In the genomic region with DNA sequence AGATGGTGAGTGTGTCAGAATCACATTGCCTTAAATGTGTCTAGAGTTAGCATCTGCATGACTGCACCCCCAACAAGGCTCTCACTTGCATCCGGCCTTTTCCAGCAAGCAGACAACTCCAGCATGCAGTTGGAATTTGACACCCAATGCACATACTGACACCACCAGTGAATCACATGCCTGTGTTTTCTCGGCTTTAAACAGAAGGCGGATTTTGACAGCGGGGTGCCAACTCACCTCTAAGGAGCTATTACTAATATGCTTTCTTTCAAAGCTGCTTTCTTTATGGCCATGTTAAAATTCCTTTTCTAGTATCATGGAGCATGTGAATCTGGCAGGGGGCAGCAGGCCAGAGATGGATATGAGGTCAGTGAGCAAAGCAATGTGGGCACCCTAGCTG, we compare ENCODE assay signal across 13 cellular contexts.
DNase-seq lines count a peak whose midpoint lies in the region; ATAC-seq lines count a peak whose summit lies in the region.
"Had no signal": no experiment of that assay in that cellular context is flagged by ENCODE, and none has a peak within 500 bp of the region (broad histone marks: within the 10 kb centered on the region; RNA-seq: fewer than 3 reads in every experiment).

No MANE protein-coding gene starts in this region.

- peak overlapping the region in 1 of 2 experiments; percentile 7 for H2BK12ac ChIP-seq in mesenchymal stem cell (ENCODE audit: low read length in 2 of 2)

- WGBS in mesenchymal stem cell: 1% methylated on average over 2 of the region's 4 CpGs

- H3K14ac ChIP-seq in mesenchymal stem cell (ENCODE audit: low read length in 2 of 2): no peak overlapping the region

- peak overlapping the region; percentile 93 for H3K27ac ChIP-seq in mesenchymal stem cell (ENCODE audit: low read length, poor library complexity, severe bottlenecking)
- H3K27ac ChIP-seq: epithelial cell of prostate had no signal

- no peak overlapping the region for H2BK5ac ChIP-seq in mesenchymal stem cell (ENCODE audit: low read depth, low read length, poor library complexity, severe bottlenecking)

- no peak overlapping the region for H2BK15ac ChIP-seq in mesenchymal stem cell (ENCODE audit: low read depth, poor library complexity, severe bottlenecking)

- no peak overlapping the region for H3K9ac ChIP-seq in mesenchymal stem cell (ENCODE audit: low read length)

- no peaks in the 10 kb centered on the region for H3K79me1 ChIP-seq in mesenchymal stem cell (replicated peaks; ENCODE audit: low read length, poor library complexity, severe bottlenecking)

- H3K4me3 ChIP-seq in mesenchymal stem cell (ENCODE audit: insufficient read depth in 1 of 2, low read depth in 1 of 2, low read length in 2 of 2): no peak overlapping the region

- peak overlapping the region in 1 of 2 experiments; percentile 11 for H3K18ac ChIP-seq in mesenchymal stem cell (ENCODE audit: low read depth in 1 of 2, low read length in 2 of 2)

- H2BK120ac ChIP-seq in mesenchymal stem cell (ENCODE audit: low read depth, low read length): no peak overlapping the region

- H3K36me3 ChIP-seq in mesenchymal stem cell (ENCODE audit: control insufficient read depth in 1 of 2, insufficient read depth in 2 of 2, low read depth in 1 of 2, low read length in 2 of 2): no peaks in the 10 kb centered on the region

- ATAC-seq in HG02885 (IDR thresholded peaks at IDR 0.05; ENCODE audit: poor library complexity, unreplicated experiment): no peak
- ATAC-seq: activated naive CD4-positive, alpha-beta T cell treated with anti-CD3 and anti-CD28 coated beads, Interleukin-2, amount 50 U/mL, for 72 hours; left lobe of liver had no signal

- H4K8ac ChIP-seq in mesenchymal stem cell (ENCODE audit: low read length): peak overlapping the region; percentile 24

- no peak overlapping the region for H2AK5ac ChIP-seq in mesenchymal stem cell (ENCODE audit: low read length, severe bottlenecking)

- H3K27me3 ChIP-seq in mesenchymal stem cell (ENCODE audit: control insufficient read depth in 1 of 2, insufficient read depth in 1 of 2, low read length in 2 of 2): no peaks in the 10 kb centered on the region

- no peak overlapping the region for H3K23ac ChIP-seq in mesenchymal stem cell (ENCODE audit: low read length in 2 of 2)

- H4K91ac ChIP-seq in mesenchymal stem cell (ENCODE audit: low read length): no peak overlapping the region

- DNase-seq in DMS53 (lab: John Stamatoyannopoulos, UW): peak; percentile 76
- DNase-seq in NCI-H128 (lab: John Stamatoyannopoulos, UW; ENCODE audit: unreplicated experiment): peak; percentile 9
- peak; percentile 75 for DNase-seq in amniotic epithelial cell (ENCODE audit: low read depth)
- DNase-seq in mesenchymal stem cell: peak; percentile 85
- DNase-seq in mesenteric fat pad (ENCODE audit: low spot score): no peak
- no peak for DNase-seq in activated CD4-positive, CD25-positive, alpha-beta regulatory T cell (lab: John Stamatoyannopoulos, UW)
- DNase-seq in putamen (ENCODE audit: low spot score): no peak
- DNase-seq: activated CD4-positive, alpha-beta T cell treated with anti-CD3 and anti-CD28 coated beads, Interleukin-2, amount 10 ng/mL, durations not matched to agents 24 days and 14 days; stimulated activated CD8-positive, alpha-beta memory T cell treated with anti-CD3 and anti-CD28 coated beads, Interleukin-4, amount 100 ng/mL, for 48 hours had no signal

- H3K4me1 ChIP-seq in mesenchymal stem cell (ENCODE audit: control insufficient read depth, insufficient read depth, low read depth, low read length): peaks cover 2% of the 10 kb centered on the region

- H2AFZ ChIP-seq in mesenchymal stem cell (ENCODE audit: low read depth, low read length): no peak overlapping the region

- H3K4me2 ChIP-seq in mesenchymal stem cell (ENCODE audit: low read length, poor library complexity, severe bottlenecking): no peak overlapping the region

- no peak overlapping the region for H3K4ac ChIP-seq in mesenchymal stem cell (ENCODE audit: low read depth in 1 of 2, low read length in 2 of 2)

- no peaks in the 10 kb centered on the region for H3K9me3 ChIP-seq in mesenchymal stem cell (ENCODE audit: control insufficient read depth, low read length)

Comparison
In these comparisons a context has a peak if more than half of its experiments do, and no peak if none do; other contexts are left out.
1. DNase-seq: peak in DMS53 (single experiment), NCI-H128 (single experiment), amniotic epithelial cell (single experiment) and mesenchymal stem cell (single experiment); none in mesenteric fat pad (single experiment), activated CD4-positive, CD25-positive, alpha-beta regulatory T cell (0 of 4) and putamen (single experiment).